1 cellular context compared by ENCODE assay signal in genomic region chr17:74437702-74438101, GRCh38.
TF ChIP-seq lines count a peak whose summit lies in the region.

No MANE protein-coding gene starts in this region.

TF ChIP-seq in SK-N-SH, 30 proteins besides CTCF, POLR2A, EP300 and RAD21 (continued from another document):
- TF ChIP-seq REST (IDR thresholded peaks at IDR 0.05; ENCODE audit: low read depth, low read length) (no peak), NRF1 (IDR thresholded peaks at IDR 0.05; ENCODE audit: low read depth, low read length) (no peak), ZBTB33 (IDR thresholded peaks at IDR 0.05; ENCODE audit: borderline replicate concordance, low read depth) (no peak), GATA2 (CRISPR knock-in tag; IDR thresholded peaks at IDR 0.05) (no peak), SMC3 (IDR thresholded peaks at IDR 0.05; ENCODE audit: low read depth, low read length) (no peak; the same call in 1 of the 2 replicates), FOXM1 (IDR thresholded peaks at IDR 0.05; ENCODE audit: low read depth) (no peak), NFIC (IDR thresholded peaks at IDR 0.05; ENCODE audit: borderline replicate concordance) (no peak), MXI1 (IDR thresholded peaks at IDR 0.05; ENCODE audit: low read depth, low read length) (no peak), GABPA (IDR thresholded peaks at IDR 0.05; ENCODE audit: low read depth) (no peak), TAF1 (IDR thresholded peaks at IDR 0.05; ENCODE audit: borderline replicate concordance, low read depth, low read length) (no peak), POLR2AphosphoS5 (IDR thresholded peaks at IDR 0.05; ENCODE audit: low read depth, low read length) (no peak), USF2 (IDR thresholded peaks at IDR 0.05; ENCODE audit: borderline replicate concordance, low read depth, low read length) (no peak), YY1 (IDR thresholded peaks at IDR 0.05; ENCODE audit: low read depth) (no peak)
TF ChIP-seq in SK-N-SH: peak in this region for 0.
